In genomic region chr12:45203767-45204166, GRCh38 we compare ENCODE assay signal across 25 cellular contexts.
"Had no signal": no experiment of that assay in that cellular context is flagged by ENCODE, and none has a peak within 500 bp of the region (broad histone marks: within the 10 kb centered on the region; RNA-seq: fewer than 3 reads in every experiment).

No MANE protein-coding gene starts in this region.

- H3K4me1 ChIP-seq: gastrocnemius medialis, thyroid gland had no signal

- H3K27me3 Mint-ChIP-seq: naive thymus-derived CD8-positive, alpha-beta T cell; stimulated activated naive CD8-positive, alpha-beta T cell treated with anti-CD3 and anti-CD28 coated beads, Interleukin-15, amount 100 ng/mL, for 72 hours had no signal

- FAIRE-seq: colon, islet of Langerhans had no signal

- DNase-seq: dorsolateral prefrontal cortex; effector CD4-positive, alpha-beta T cell; foreskin fibroblast; gastrocnemius medialis; head of caudate nucleus; left cardiac atrium; left ventricle myocardium inferior; lower lobe of right lung; naive thymus-derived CD8-positive, alpha-beta T cell; nephron progenitor cell; nucleus accumbens; posterior cingulate gyrus; psoas muscle; right cardiac atrium; stimulated activated CD4-positive, alpha-beta T cell treated with anti-CD3 and anti-CD28 coated beads, Interleukin-15, amount 100 ng/mL, for 24 hours; stimulated activated CD4-positive, alpha-beta T cell treated with anti-CD3 and anti-CD28 coated beads, Interleukin-4, amount 100 ng/mL, for 1 hour; stimulated activated CD8-positive, alpha-beta memory T cell treated with anti-CD3 and anti-CD28 coated beads, Interleukin-4, amount 100 ng/mL, for 48 hours; stimulated activated naive CD4-positive, alpha-beta T cell; stimulated activated naive CD8-positive, alpha-beta T cell treated with anti-CD3 and anti-CD28 coated beads, Interleukin-15, amount 100 ng/mL, for 72 hours; thyroid gland; trophoblast cell had no signal

- H3K27ac Mint-ChIP-seq: nephron progenitor cell; stimulated activated naive CD8-positive, alpha-beta T cell treated with anti-CD3 and anti-CD28 coated beads, Interleukin-15, amount 100 ng/mL, for 72 hours had no signal

- H3K4me3 Mint-ChIP-seq: naive thymus-derived CD8-positive, alpha-beta T cell; nephron progenitor cell; stimulated activated naive CD8-positive, alpha-beta T cell treated with anti-CD3 and anti-CD28 coated beads, Interleukin-15, amount 100 ng/mL, for 72 hours had no signal

- H3K4me3 ChIP-seq: dorsolateral prefrontal cortex, gastrocnemius medialis, left ventricle myocardium inferior, lower lobe of right lung, psoas muscle, skin epidermis, thyroid gland, vagina had no signal

- H3K4me1 Mint-ChIP-seq: nephron progenitor cell had no signal

- H3K9me3 ChIP-seq: gastrocnemius medialis, left ventricle myocardium inferior, lower lobe of right lung, psoas muscle, thyroid gland, vagina had no signal

- H3K9me3 Mint-ChIP-seq: naive thymus-derived CD8-positive, alpha-beta T cell; nephron progenitor cell; stimulated activated naive CD8-positive, alpha-beta T cell treated with anti-CD3 and anti-CD28 coated beads, Interleukin-15, amount 100 ng/mL, for 72 hours had no signal

- H3K36me3 Mint-ChIP-seq: naive thymus-derived CD8-positive, alpha-beta T cell had no signal

- H3K27ac ChIP-seq: dorsolateral prefrontal cortex, gastrocnemius medialis, left ventricle myocardium inferior, lower lobe of right lung, psoas muscle, skin epidermis, thyroid gland, vagina had no signal

- ATAC-seq: gastrocnemius medialis; lower lobe of right lung; naive thymus-derived CD8-positive, alpha-beta T cell; psoas muscle; right cardiac atrium; stimulated activated naive CD8-positive, alpha-beta T cell treated with anti-CD3 and anti-CD28 coated beads, Interleukin-15, amount 100 ng/mL, for 72 hours had no signal

- H3K27me3 ChIP-seq: dorsolateral prefrontal cortex, gastrocnemius medialis, thyroid gland, vagina had no signal

- H3K36me3 ChIP-seq: gastrocnemius medialis, left ventricle myocardium inferior, lower lobe of right lung, thyroid gland, vagina had no signal
